ENCODE assay signal across 8 cellular contexts in the genomic region with DNA sequence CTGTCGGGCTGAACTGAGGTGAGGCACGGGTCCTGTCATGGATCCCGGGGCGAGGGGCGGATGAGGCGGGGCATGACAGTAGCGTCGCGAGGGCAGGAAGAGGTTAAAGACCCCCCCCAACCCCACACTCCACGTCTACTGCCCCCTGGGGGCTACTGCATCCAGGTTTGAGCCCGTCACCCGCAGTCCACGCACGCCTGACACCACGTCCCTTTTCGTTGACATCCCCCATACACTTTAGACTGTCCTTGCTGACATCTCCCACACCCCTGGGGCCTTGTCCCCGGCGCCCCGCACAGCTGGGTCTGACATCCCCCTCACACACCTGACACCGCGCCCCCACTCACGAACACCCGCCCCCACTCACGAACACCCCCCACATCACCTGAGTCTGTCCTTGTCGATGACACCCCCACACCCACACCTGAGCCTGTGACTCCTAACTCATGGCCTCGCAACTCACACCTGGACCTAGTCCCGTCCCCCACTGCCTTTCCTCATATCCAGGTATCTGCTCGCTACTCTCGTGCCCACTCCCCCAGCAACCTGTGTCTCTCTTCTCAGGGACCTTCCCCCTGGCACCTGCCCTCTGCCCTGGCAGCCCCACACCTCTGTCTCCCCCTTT. TPM values are rescaled to one million over a fixed set of nuclear protein-coding genes. Genes with fewer than 3 reads are reported as not detected.
DNase-seq lines count a peak whose midpoint lies in the region; ATAC-seq lines count a peak whose summit lies in the region.

No MANE protein-coding gene starts in this region.

- H2BK12ac ChIP-seq in trophoblast cell (ENCODE audit: low read length) = no peak overlapping the region

- ATAC-seq in esophagus mucosa (peak; percentile 1), HG02970 (IDR thresholded peaks at IDR 0.05; ENCODE audit: low FRiP score, unreplicated experiment) (no peak)

- no peaks in the 10 kb centered on the region for H3K79me2 ChIP-seq in trophoblast cell (ENCODE audit: control insufficient read depth, insufficient read depth, low read length, poor library complexity)

- peak overlapping the region; percentile 63 for H3K4me3 ChIP-seq in H7 (ENCODE audit: insufficient read depth, low read depth, low read length)
- H3K4me3 ChIP-seq in trophoblast cell (ENCODE audit: low read depth, low read length) = peak overlapping the region; percentile 78

- H2AK5ac ChIP-seq in trophoblast cell (ENCODE audit: low read length) = no peak overlapping the region

- DNase-seq in CMK (ENCODE audit: low read depth) (peak; percentile 57), H7 (peak; percentile 67), SW480 (ENCODE audit: low spot score) (peak; percentile 48), trophoblast cell (peak in 1 of 2 donors; percentile 23), SK-N-DZ (ENCODE audit: low spot score) (no peak), NOMO-1 treated with DMSO at 0.1 percent for 48 hours (lab: John Stamatoyannopoulos, UW; ENCODE audit: unreplicated experiment) (no peak)

- peak overlapping the region; percentile 8 for H4K8ac ChIP-seq in trophoblast cell (ENCODE audit: low read depth, low read length)

- H3K18ac ChIP-seq in trophoblast cell (ENCODE audit: low read length) = no peak overlapping the region

- H4K12ac ChIP-seq in trophoblast cell (ENCODE audit: low read depth, low read length) = no peak overlapping the region

- no peak overlapping the region for H3K4ac ChIP-seq in trophoblast cell (ENCODE audit: low read depth, low read length)

- peak overlapping the region; percentile 2 for H4K91ac ChIP-seq in trophoblast cell (ENCODE audit: low read depth, low read length)

- no peak overlapping the region for H2BK5ac ChIP-seq in trophoblast cell (ENCODE audit: low read depth, low read length, poor library complexity)

- H3K27ac ChIP-seq in trophoblast cell (ENCODE audit: low read depth, low read length) = peak overlapping the region; percentile 7

- H3K79me1 ChIP-seq in trophoblast cell (ENCODE audit: low read length) = peaks cover 3% of the 10 kb centered on the region

- H3K9ac ChIP-seq in trophoblast cell (ENCODE audit: low read length) = peak overlapping the region; percentile 4

- H3K4me2 ChIP-seq in trophoblast cell (ENCODE audit: low read length) = peak overlapping the region; percentile 95

- peaks cover 9 to 20% of the 10 kb centered on the region in 2 experiments for H3K4me1 ChIP-seq in trophoblast cell (ENCODE audit: control insufficient read depth in 1 of 2, insufficient read depth in 2 of 2, low read length in 2 of 2)

- no peak overlapping the region for H3K23ac ChIP-seq in trophoblast cell (ENCODE audit: low read length)

- no peak overlapping the region for H3K14ac ChIP-seq in trophoblast cell (ENCODE audit: low read length)

- H2AFZ ChIP-seq in trophoblast cell (ENCODE audit: insufficient read depth, low read length, poor library complexity) = peak overlapping the region; percentile 23

- WGBS in trophoblast cell (ENCODE audit: extremely low coverage, insufficient coverage, insufficient read length) = no CpG with 5 or more reads among the region's 29 CpGs

- H3K27me3 ChIP-seq in H7 (ENCODE audit: control insufficient read depth, insufficient read depth, low read length) (peaks cover 23% of the 10 kb centered on the region), trophoblast cell (ENCODE audit: insufficient read depth, low read length) (no peaks in the 10 kb centered on the region)

- H3K36me3 ChIP-seq in H7 (replicated peaks; ENCODE audit: control insufficient read depth, insufficient read depth, low read length) = no peaks in the 10 kb centered on the region
- H3K36me3 ChIP-seq in trophoblast cell (ENCODE audit: control insufficient read depth in 1 of 2, insufficient read depth in 2 of 2, low read length in 2 of 2) = peaks cover 4 to 6% of the 10 kb centered on the region in 2 experiments

- H2BK120ac ChIP-seq in trophoblast cell (ENCODE audit: insufficient read depth, low read length, poor library complexity) = no peak overlapping the region

- H3K9me3 ChIP-seq in trophoblast cell (ENCODE audit: insufficient read depth, low read depth, low read length) = peaks cover 3% of the 10 kb centered on the region

RNA-seq across cellular contexts. Expression of a gene that starts 0.4 kb away (rescaled TPM):
- 4.8 and 8.0 TPM in 2 replicates for total RNA-seq in H7 (2014; rRNA removed; shearing (Covaris generic))
- 2.5 TPM for total RNA-seq in esophagus mucosa
- 3.2 and 3.3 TPM in 2 replicates for polyA plus RNA-seq in trophoblast cell (2013)
- 7.0 and 10.3 TPM in 2 replicates for polyA plus RNA-seq in SK-N-DZ (2014; cell fraction: cytosol; rRNA removed)
- 10.6 and 17.8 TPM in 2 replicates for polyA plus RNA-seq in SK-N-DZ (2014; cell fraction: nucleus; rRNA removed)

RNA-seq across cellular contexts. Expression of a gene that starts 30.8 kb away (rescaled TPM):
- 69.4 and 100.0 TPM in 2 replicates for total RNA-seq in H7 (2014; rRNA removed; shearing (Covaris generic))
- 19.8 TPM for total RNA-seq in esophagus mucosa
- polyA plus RNA-seq in trophoblast cell (2013) = 9.8 and 10.7 TPM in 2 replicates
- polyA plus RNA-seq in SK-N-DZ (2014; cell fraction: cytosol; rRNA removed) = 103 and 108 TPM in 2 replicates
- polyA plus RNA-seq in SK-N-DZ (2014; cell fraction: nucleus; rRNA removed) = 67.7 and 80.2 TPM in 2 replicates

RNA-seq across cellular contexts. Expression of a gene that starts 30.9 kb away (rescaled TPM):
- total RNA-seq in H7 (2014; rRNA removed; shearing (Covaris generic)) = 54.5 and 79.0 TPM in 2 replicates
- 26.1 TPM for total RNA-seq in esophagus mucosa
- 48.0 and 52.2 TPM in 2 replicates for polyA plus RNA-seq in trophoblast cell (2013)
- 68.3 and 76.8 TPM in 2 replicates for polyA plus RNA-seq in SK-N-DZ (2014; cell fraction: cytosol; rRNA removed)
- 121 and 167 TPM in 2 replicates for polyA plus RNA-seq in SK-N-DZ (2014; cell fraction: nucleus; rRNA removed)

Comparison
In these comparisons a context has a peak if more than half of its experiments do, and no peak if none do; other contexts are left out.
1. DNase-seq: peak in CMK (single experiment), H7 (single experiment) and SW480 (single experiment); none in SK-N-DZ (single experiment) and NOMO-1 treated with DMSO at 0.1 percent for 48 hours (single experiment).